Comparison of ENCODE assay signal across 23 cellular contexts in genomic region chr1:69404486-69404885, GRCh38.
"Had no signal": no experiment of that assay in that cellular context is flagged by ENCODE, and none has a peak within 500 bp of the region (broad histone marks: within the 10 kb centered on the region; RNA-seq: fewer than 3 reads in every experiment).

No MANE protein-coding gene starts in this region.

- H3K27me3 ChIP-seq: hepatocyte, pancreas, right atrium auricular region, right lobe of liver, stomach, testis, thyroid gland, transverse colon, upper lobe of right lung had no signal

- H3K27ac ChIP-seq: hepatocyte, left ventricle myocardium inferior, pancreas, prostate gland, right atrium auricular region, right lobe of liver, stomach, testis, thyroid gland, transverse colon, upper lobe of right lung had no signal

- H2AFZ ChIP-seq: hepatocyte had no signal

- H3K9me3 ChIP-seq: pancreas, prostate gland, right atrium auricular region, right lobe of liver, stomach, testis, thyroid gland, transverse colon, upper lobe of right lung had no signal

- H3K4me1 ChIP-seq: left ventricle myocardium inferior, pancreas, prostate gland, right atrium auricular region, right lobe of liver, stomach, testis, thyroid gland, transverse colon, upper lobe of right lung had no signal

- DNase-seq: islet precursor cell; left ventricle myocardium inferior; naive thymus-derived CD8-positive, alpha-beta T cell; nucleus accumbens; pancreas; posterior cingulate gyrus; right lobe of liver; stimulated activated CD4-positive, alpha-beta T cell treated with anti-CD3 and anti-CD28 coated beads, Interleukin-2, amount 100 ng/mL, for 24 hours; stimulated activated CD4-positive, alpha-beta T cell treated with anti-CD3 and anti-CD28 coated beads, Interleukin-4, amount 100 ng/mL, for 1 hour; stimulated activated naive B cell treated with anti-CD40 and anti-IgM and Interleukin-4, amounts not matched to agents 10 μg/mL and 1 μg/mL and 100 μg/mL, for 72 hours; stimulated activated naive CD8-positive, alpha-beta T cell treated with anti-CD3 and anti-CD28 coated beads, Interleukin-15, Interleukin-2, amounts not matched to agents 100 U/mL and 50 U/mL, for 24 hours; stomach; testis; thyroid gland; transverse colon; upper lobe of right lung had no signal

- H3K36me3 Mint-ChIP-seq: naive thymus-derived CD8-positive, alpha-beta T cell; stimulated activated naive B cell treated with anti-CD40 and anti-IgM and Interleukin-4, amounts not matched to agents 10 μg/mL and 1 μg/mL and 100 μg/mL, for 72 hours had no signal

- H3K27me3 Mint-ChIP-seq: naive thymus-derived CD8-positive, alpha-beta T cell; stimulated activated naive B cell treated with anti-CD40 and anti-IgM and Interleukin-4, amounts not matched to agents 10 μg/mL and 1 μg/mL and 100 μg/mL, for 72 hours had no signal

- H3K27ac Mint-ChIP-seq: naive thymus-derived CD8-positive, alpha-beta T cell; nephron; stimulated activated naive B cell treated with anti-CD40 and anti-IgM and Interleukin-4, amounts not matched to agents 10 μg/mL and 1 μg/mL and 100 μg/mL, for 72 hours had no signal

- H3K4me2 ChIP-seq: hepatocyte, smooth muscle cell had no signal

- H3K36me3 ChIP-seq: left ventricle myocardium inferior, pancreas, prostate gland, right atrium auricular region, right lobe of liver, stomach, thyroid gland, transverse colon, upper lobe of right lung had no signal

- H3K4me3 Mint-ChIP-seq: naive thymus-derived CD8-positive, alpha-beta T cell; nephron; neural crest cell; stimulated activated naive B cell treated with anti-CD40 and anti-IgM and Interleukin-4, amounts not matched to agents 10 μg/mL and 1 μg/mL and 100 μg/mL, for 72 hours had no signal

- H3K4me3 ChIP-seq: hepatocyte, left ventricle myocardium inferior, lung, pancreas, prostate gland, right atrium auricular region, right lobe of liver, smooth muscle cell, stomach, testis, thyroid gland, transverse colon, upper lobe of right lung had no signal

- ATAC-seq: naive thymus-derived CD8-positive, alpha-beta T cell; pancreas; right lobe of liver; stimulated activated naive B cell treated with anti-CD40 and anti-IgM and Interleukin-4, amounts not matched to agents 10 μg/mL and 1 μg/mL and 100 μg/mL, for 72 hours; stimulated activated naive CD8-positive, alpha-beta T cell treated with anti-CD3 and anti-CD28 coated beads, Interleukin-15, Interleukin-2, amounts not matched to agents 100 U/mL and 50 U/mL, for 24 hours; upper lobe of right lung had no signal

- H3K4me1 Mint-ChIP-seq: naive thymus-derived CD8-positive, alpha-beta T cell; nephron; neural crest cell; stimulated activated naive B cell treated with anti-CD40 and anti-IgM and Interleukin-4, amounts not matched to agents 10 μg/mL and 1 μg/mL and 100 μg/mL, for 72 hours had no signal
